In genomic region chr13:94968757-94969086, GRCh38 we compare ENCODE assay signal across 9 cellular contexts.
DNase-seq lines count a peak whose midpoint lies in the region; ATAC-seq and TF ChIP-seq lines count a peak whose summit lies in the region.
"Had no signal": no experiment of that assay in that cellular context is flagged by ENCODE, and none has a peak within 500 bp of the region (broad histone marks: within the 10 kb centered on the region; RNA-seq: fewer than 3 reads in every experiment).

No MANE protein-coding gene starts in this region.

- no peak overlapping the region for H3K27ac Mint-ChIP-seq in CD8-positive, alpha-beta T cell

- no peak overlapping the region for H2BK12ac ChIP-seq in neuronal stem cell (ENCODE audit: low read length)

- H3K4me1 Mint-ChIP-seq in CD8-positive, alpha-beta T cell (ENCODE audit: low read depth), result peaks cover 11% of the 10 kb centered on the region

- no peak overlapping the region for H4K91ac ChIP-seq in neuronal stem cell (ENCODE audit: low read depth, low read length, poor library complexity)

- no peaks in the 10 kb centered on the region for H3K36me3 ChIP-seq in CD8-positive, alpha-beta T cell (ENCODE audit: insufficient read depth, low read length)
- H3K36me3 ChIP-seq in SK-N-MC (ENCODE audit: insufficient read depth, low read length) (no peaks in the 10 kb centered on the region), neuronal stem cell (replicated peaks in 1 of 2; ENCODE audit: control insufficient read depth in 2 of 2, insufficient read depth in 2 of 2, low read length in 2 of 2) (no peaks in the 10 kb centered on the region)

- H4K8ac ChIP-seq in neuronal stem cell (ENCODE audit: low read depth, low read length), result no peak overlapping the region

- peak overlapping the region; percentile 99 for H2BK5ac ChIP-seq in neuronal stem cell (ENCODE audit: low read length)

- H3K14ac ChIP-seq in neuronal stem cell (ENCODE audit: low read length), result no peak overlapping the region

- ATAC-seq in CD8-positive, alpha-beta T cell, result no peak
- ATAC-seq in HG03442 (IDR thresholded peaks at IDR 0.05; ENCODE audit: unreplicated experiment) (no peak), HG02678 (IDR thresholded peaks at IDR 0.05; ENCODE audit: unreplicated experiment) (no peak)
- no peak for ATAC-seq in activated CD4-positive, CD25-positive, alpha-beta regulatory T cell treated with anti-CD3 and anti-CD28 coated beads, Interleukin-2, amount 50 U/mL, for 24 hours

- intact Hi-C loops in CD8-positive, alpha-beta T cell (cut with DNase I, micrococcal nuclease), result no loop called here

- POLR2A ChIA-PET in CD8-positive, alpha-beta T cell (lab: Charles Lee), result no interaction called here

- peak overlapping the region; percentile 8 for H3K4me3 Mint-ChIP-seq in CD8-positive, alpha-beta T cell

- H2BK120ac ChIP-seq in neuronal stem cell (ENCODE audit: low read depth, low read length), result no peak overlapping the region

- peak overlapping the region; percentile 74 for H2AFZ ChIP-seq in neuronal stem cell (ENCODE audit: low read length)

- H3K23ac ChIP-seq in neuronal stem cell (ENCODE audit: low read depth, low read length, poor library complexity), result no peak overlapping the region

- H3K18ac ChIP-seq in neuronal stem cell (ENCODE audit: low read length), result peak overlapping the region; percentile 99

- no CpG with 5 or more reads among the region's 7 CpGs for WGBS in neuronal stem cell (ENCODE audit: extremely low coverage in 2 of 2, insufficient read length in 2 of 2, insufficient replicate concordance in 1 of 2), 2 donors

- TF ChIP-seq CTCF in CD8-positive, alpha-beta T cell (IDR thresholded peaks at IDR 0.05), result no peak
- TF ChIP-seq CTCF in fibroblast of villous mesenchyme (IDR thresholded peaks at IDR 0.05; ENCODE audit: insufficient read depth, low read depth, low read length), result no peak

- CTCF ChIA-PET in CD8-positive, alpha-beta T cell (lab: Charles Lee), result no interaction called here

- peak overlapping the region; percentile 81 for H3K4me2 ChIP-seq in neuronal stem cell (ENCODE audit: insufficient read depth, low read length, poor library complexity, severe bottlenecking)

- no peak for DNase-seq in CD8-positive, alpha-beta T cell
- DNase-seq in SK-N-MC (ENCODE audit: low read depth, low spot score), result no peak
- DNase-seq in fibroblast of villous mesenchyme (ENCODE audit: low read depth), result peak; percentile 6
- peak; percentile 53 for DNase-seq in neuronal stem cell (ENCODE audit: low spot score)
- DNase-seq in NCI-H1105 (lab: John Stamatoyannopoulos, UW), result no peak
- DNase-seq: SW 1271 had no signal

- H3K79me1 ChIP-seq in neuronal stem cell (ENCODE audit: low read depth, low read length), result no peaks in the 10 kb centered on the region

- H3K27me3 ChIP-seq in CD8-positive, alpha-beta T cell (ENCODE audit: insufficient read depth, low read length), result peaks cover 3% of the 10 kb centered on the region
- no peaks in the 10 kb centered on the region for H3K27me3 ChIP-seq in neuronal stem cell (ENCODE audit: control insufficient read depth in 3 of 3, insufficient read depth in 3 of 3, low read depth in 1 of 3, low read length in 3 of 3)

- no peaks in the 10 kb centered on the region for H3K9me3 ChIP-seq in CD8-positive, alpha-beta T cell (ENCODE audit: low read length)
- H3K9me3 ChIP-seq in SK-N-MC (ENCODE audit: low read depth, low read length) (no peaks in the 10 kb centered on the region), neuronal stem cell (replicated peaks in 1 of 2; ENCODE audit: control insufficient read depth in 2 of 2, insufficient read depth in 1 of 2, low read depth in 1 of 2, low read length in 2 of 2) (no peaks in the 10 kb centered on the region)

- no peaks in the 10 kb centered on the region for H3K9me3 Mint-ChIP-seq in CD8-positive, alpha-beta T cell

- H3K4me3 ChIP-seq in CD8-positive, alpha-beta T cell (ENCODE audit: low read depth, low read length), result no peak overlapping the region
- H3K4me3 ChIP-seq in SK-N-MC (peak overlapping the region; percentile 77), fibroblast of villous mesenchyme (ENCODE audit: low read depth, low read length) (no peak overlapping the region), neuronal stem cell (ENCODE audit: low read length in 2 of 2) (peak overlapping the region; percentile 70 to 86)

- no peak overlapping the region for H3K4ac ChIP-seq in neuronal stem cell (ENCODE audit: low read length)

- no peak overlapping the region for H3K27ac ChIP-seq in CD8-positive, alpha-beta T cell (ENCODE audit: low read depth, low read length)
- no peak overlapping the region for H3K27ac ChIP-seq in SK-N-MC
- H3K27ac ChIP-seq in neuronal stem cell (replicated peaks; ENCODE audit: low read length), result peak overlapping the region; percentile 98

- H2AK5ac ChIP-seq in neuronal stem cell (ENCODE audit: low read depth, low read length), result no peak overlapping the region

- peaks cover 44% of the 10 kb centered on the region for H3K27me3 Mint-ChIP-seq in CD8-positive, alpha-beta T cell (ENCODE audit: low read depth)

- H3K36me3 Mint-ChIP-seq in CD8-positive, alpha-beta T cell, result no peaks in the 10 kb centered on the region

- H2BK15ac ChIP-seq in neuronal stem cell (ENCODE audit: low read length), result no peak overlapping the region

- H3K4me1 ChIP-seq in CD8-positive, alpha-beta T cell (ENCODE audit: insufficient read depth, low read length), result no peaks in the 10 kb centered on the region
- peaks cover 8 to 28% of the 10 kb centered on the region in 2 donors for H3K4me1 ChIP-seq in neuronal stem cell (ENCODE audit: control insufficient read depth in 2 of 2, insufficient read depth in 1 of 2, low read depth in 1 of 2, low read length in 2 of 2)

- H3K9ac ChIP-seq in SK-N-MC (ENCODE audit: insufficient read length), result no peak overlapping the region
- peak overlapping the region; percentile 73 for H3K9ac ChIP-seq in neuronal stem cell (ENCODE audit: low read depth, low read length, poor library complexity)

Comparison
In these comparisons a context has a peak if more than half of its experiments do, and no peak if none do; other contexts are left out.
1. DNase-seq: peak in fibroblast of villous mesenchyme (single experiment) and neuronal stem cell (single experiment); none in CD8-positive, alpha-beta T cell (0 of 7), SK-N-MC (single experiment) and NCI-H1105 (single experiment).
2. H3K4me3 ChIP-seq: peak in SK-N-MC (single experiment) and neuronal stem cell (2 of 2); none in CD8-positive, alpha-beta T cell (single experiment) and fibroblast of villous mesenchyme (single experiment).